In the genomic region with DNA sequence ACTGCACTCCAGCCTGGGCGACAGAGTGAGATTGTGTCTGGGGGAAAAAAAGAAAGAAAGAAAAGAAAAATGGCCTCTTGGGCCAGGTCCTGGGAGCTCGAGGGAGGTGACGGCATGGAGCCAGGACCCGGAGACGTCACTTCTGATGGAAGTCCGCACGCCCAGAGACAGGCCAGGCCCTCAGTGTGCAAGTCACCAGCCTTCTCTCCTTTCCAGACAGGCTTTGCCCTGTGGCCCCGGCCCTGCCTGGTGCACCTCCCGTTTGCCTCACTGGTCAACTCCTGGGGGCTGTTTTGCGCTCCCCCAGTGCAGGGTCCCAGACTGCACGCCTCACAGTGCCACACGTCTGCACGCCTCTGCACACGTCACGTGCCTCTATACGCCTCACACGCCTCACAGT, we compare ENCODE assay signal across 32 cellular contexts. TPM values are rescaled to one million over a fixed set of nuclear protein-coding genes. Genes with fewer than 3 reads are reported as not detected.
"Had no signal": no experiment of that assay in that cellular context is flagged by ENCODE, and none has a peak within 500 bp of the region (broad histone marks: within the 10 kb centered on the region; RNA-seq: fewer than 3 reads in every experiment).

No MANE protein-coding gene starts in this region.

- H3K4me1 ChIP-seq: ascending aorta, breast epithelium had no signal

- DNase-seq: activated CD4-positive, alpha-beta memory T cell treated with anti-CD3 and anti-CD28 coated beads for 36 hours; activated CD4-positive, alpha-beta T cell treated with anti-CD3 and anti-CD28 coated beads for 36 hours; activated CD4-positive, alpha-beta T cell treated with anti-CD3 and anti-CD28 coated beads, Interleukin-2, amount 10 ng/mL, durations not matched to agents 24 days and 14 days; activated CD4-positive, CD25-positive, alpha-beta regulatory T cell; activated CD4-positive, CD25-positive, alpha-beta regulatory T cell treated with anti-CD3 and anti-CD28 coated beads, Interleukin-2, amount 50 U/mL, for 72 hours; activated CD8-positive, alpha-beta memory T cell treated with anti-CD3 and anti-CD28 coated beads, Interleukin-2, amount 10 ng/mL, durations not matched to agents 7 days and 5 days; activated CD8-positive, alpha-beta memory T cell treated with anti-CD3 and anti-CD28 coated beads, Interleukin-2, amount 50 U/mL, for 4 hours; activated CD8-positive, alpha-beta T cell treated with anti-CD3 and anti-CD28 coated beads, Interleukin-2, amount 10 ng/mL, durations not matched to agents 7 days and 5 days; activated effector memory CD4-positive, alpha-beta T cell treated with anti-CD3 and anti-CD28 coated beads, Interleukin-2, amount 50 U/mL, for 16 hours; activated naive CD4-positive, alpha-beta T cell treated with anti-CD3 and anti-CD28 coated beads for 36 hours; activated naive CD8-positive, alpha-beta T cell treated with anti-CD3 and anti-CD28 coated beads for 36 hours; activated naive CD8-positive, alpha-beta T cell treated with anti-CD3 and anti-CD28 coated beads, Interleukin-2, amount 50 U/mL, for 24 hours; activated T-cell treated with anti-CD3 and anti-CD28 coated beads, Interleukin-2, amount 50 U/mL, for 1 hour; activated T-cell treated with anti-CD3 and anti-CD28 coated beads, Interleukin-2, amount 50 U/mL, for 48 hours; dermis blood vessel endothelial cell; effector CD4-positive, alpha-beta T cell; effector memory CD8-positive, alpha-beta T cell; erythroblast; foreskin melanocyte; T-helper 1 cell; T-helper 17 cell; T1000 had no signal

- H3K9me3 ChIP-seq: ascending aorta, breast epithelium, esophagus muscularis mucosa, gastroesophageal sphincter, heart right ventricle had no signal

- H3K4me3 ChIP-seq: ascending aorta, breast epithelium, cardiac muscle cell, coronary artery, esophagus muscularis mucosa, gastroesophageal sphincter, heart right ventricle had no signal

- H3K27ac ChIP-seq: ascending aorta, breast epithelium, cardiac muscle cell, coronary artery, esophagus muscularis mucosa, gastroesophageal sphincter had no signal

- H3K27me3 ChIP-seq: ascending aorta had no signal

- ATAC-seq: activated CD4-positive, alpha-beta T cell treated with anti-CD3 and anti-CD28 coated beads for 36 hours; activated CD8-positive, alpha-beta memory T cell treated with anti-CD3 and anti-CD28 coated beads, Interleukin-2, amount 10 ng/mL, durations not matched to agents 7 days and 5 days; activated CD8-positive, alpha-beta T cell treated with anti-CD3 and anti-CD28 coated beads, Interleukin-2, amount 10 ng/mL, durations not matched to agents 7 days and 5 days; activated naive CD8-positive, alpha-beta T cell treated with anti-CD3 and anti-CD28 coated beads, Interleukin-2, amount 50 U/mL, for 24 hours; effector memory CD8-positive, alpha-beta T cell; gastroesophageal sphincter; T-helper 17 cell had no signal

- H3K36me3 ChIP-seq: ascending aorta, breast epithelium, cardiac muscle cell, esophagus muscularis mucosa, gastroesophageal sphincter, heart right ventricle had no signal

RNA-seq across cellular contexts. Expression of a gene that starts 44.1 kb away (rescaled TPM):
- total RNA-seq: activated CD4-positive, alpha-beta T cell treated with anti-CD3 and anti-CD28 coated beads, Interleukin-2, amount 10 ng/mL, durations not matched to agents 24 days and 14 days; activated CD8-positive, alpha-beta memory T cell treated with anti-CD3 and anti-CD28 coated beads for 36 hours; activated CD8-positive, alpha-beta T cell treated with anti-CD3 and anti-CD28 coated beads, Interleukin-2, amount 10 ng/mL, durations not matched to agents 7 days and 5 days; activated naive CD4-positive, alpha-beta T cell treated with anti-CD3 and anti-CD28 coated beads for 36 hours; activated T-helper 1 cell treated with anti-CD3 and anti-CD28 coated beads, Interleukin-12 subunit alpha, Interleukin-12 subunit beta, Interleukin-2, Interleukin-4 antibody, amounts not matched to agents 30 ng/mL and 10 ng/mL and 1 ng/mL, durations not matched to agents 14 hours and 24 hours and 36 hours; dermis blood vessel endothelial cell; fibroblast of villous mesenchyme had no signal
